Comparison of ENCODE assay signal across 8 cellular contexts in the genomic region with DNA sequence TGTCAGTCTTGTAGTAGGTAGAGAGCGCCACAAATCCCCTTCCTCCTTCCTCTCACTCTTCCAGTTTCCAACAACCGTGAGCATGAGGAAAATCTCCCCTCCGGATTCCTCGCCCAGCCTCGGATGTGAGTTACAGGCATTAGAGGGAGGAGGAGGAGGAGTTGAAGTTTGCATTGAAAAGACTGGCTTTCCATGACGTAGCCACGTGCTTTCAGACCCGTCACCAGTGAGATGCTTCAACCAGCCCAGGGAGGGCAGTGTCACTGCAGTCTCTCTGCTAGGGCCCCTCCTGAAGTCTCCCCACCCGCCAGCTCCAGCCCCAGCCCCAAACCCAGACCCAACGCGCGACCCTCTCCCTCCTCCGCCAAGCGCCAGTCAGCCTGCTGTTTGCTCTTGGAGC. TPM values are rescaled to one million over a fixed set of nuclear protein-coding genes. Genes with fewer than 3 reads are reported as not detected.
DNase-seq lines count a peak whose midpoint lies in the region; ATAC-seq and TF ChIP-seq lines count a peak whose summit lies in the region.

No MANE protein-coding gene starts in this region.

- no peak overlapping the region for H3K4me3 Mint-ChIP-seq in mesothelial cell of epicardium

- ATAC-seq in HG02970 (IDR thresholded peaks at IDR 0.05; ENCODE audit: low FRiP score, unreplicated experiment) (peak; percentile 46), GM21717 (IDR thresholded peaks at IDR 0.05; ENCODE audit: unreplicated experiment) (no peak)

- no peaks in the 10 kb centered on the region for H3K9me3 ChIP-seq in neuronal stem cell (replicated peaks in 1 of 2; ENCODE audit: control insufficient read depth in 2 of 2, insufficient read depth in 1 of 2, low read depth in 1 of 2, low read length in 2 of 2)

- no peak overlapping the region for H2BK5ac ChIP-seq in neuronal stem cell (ENCODE audit: low read length)

- no peak overlapping the region for H3K18ac ChIP-seq in neuronal stem cell (ENCODE audit: low read length)

- H3K4me2 ChIP-seq in neuronal stem cell (ENCODE audit: insufficient read depth, low read length, poor library complexity, severe bottlenecking): peak overlapping the region; percentile 98

- WGBS in neuronal stem cell (ENCODE audit: extremely low coverage in 2 of 2, insufficient read length in 2 of 2, insufficient replicate concordance in 1 of 2), 2 donors: no CpG with 5 or more reads among the region's 14 CpGs

- no peak overlapping the region for H3K14ac ChIP-seq in neuronal stem cell (ENCODE audit: low read length)

- peak overlapping the region; percentile 83 for H2AFZ ChIP-seq in neuronal stem cell (ENCODE audit: low read length)

- no peaks in the 10 kb centered on the region for H3K79me1 ChIP-seq in neuronal stem cell (ENCODE audit: low read depth, low read length)

- H4K8ac ChIP-seq in neuronal stem cell (ENCODE audit: low read depth, low read length): no peak overlapping the region

- no peak overlapping the region for H3K9ac ChIP-seq in neuronal stem cell (ENCODE audit: low read depth, low read length, poor library complexity)

- no peaks in the 10 kb centered on the region for H3K36me3 ChIP-seq in neuronal stem cell (replicated peaks in 1 of 2; ENCODE audit: control insufficient read depth in 2 of 2, insufficient read depth in 2 of 2, low read length in 2 of 2)

- no peak for TF ChIP-seq CTCF in fibroblast of the aortic adventitia (IDR thresholded peaks at IDR 0.05; ENCODE audit: insufficient read depth, low read length)
- no peak for TF ChIP-seq CTCF in mesothelial cell of epicardium (IDR thresholded peaks at IDR 0.05; ENCODE audit: unreplicated experiment)

- H3K23ac ChIP-seq in neuronal stem cell (ENCODE audit: low read depth, low read length, poor library complexity): no peak overlapping the region

- peaks cover 90% of the 10 kb centered on the region for H3K27me3 Mint-ChIP-seq in mesothelial cell of epicardium (ENCODE audit: low read depth)

- H3K27ac ChIP-seq in neuronal stem cell (replicated peaks; ENCODE audit: low read length): no peak overlapping the region

- H2BK120ac ChIP-seq in neuronal stem cell (ENCODE audit: low read depth, low read length): no peak overlapping the region

- no peak overlapping the region for H2BK12ac ChIP-seq in neuronal stem cell (ENCODE audit: low read length)

- H3K27me3 ChIP-seq in neuronal stem cell (ENCODE audit: control insufficient read depth in 3 of 3, insufficient read depth in 3 of 3, low read depth in 1 of 3, low read length in 3 of 3): peaks cover 2 to 23% (median 4%) of the 10 kb centered on the region in 3 experiments

- DNase-seq in DMS114 treated with DMSO at 0.1 percent for 48 hours (lab: John Stamatoyannopoulos, UW; ENCODE audit: unreplicated experiment): peak; percentile 3
- DNase-seq in activated T-cell treated with anti-CD3 and anti-CD28 coated beads for 1 hour (ENCODE audit: low read depth): peak; percentile 2
- DNase-seq in fibroblast of the aortic adventitia (ENCODE audit: low read depth): peak; percentile 5
- DNase-seq in neuronal stem cell (ENCODE audit: low spot score): peak; percentile 79
- DNase-seq in mesothelial cell of epicardium (ENCODE audit: low spot score in 2 of 2, unreplicated experiment in 2 of 2): no peak
- no peak for DNase-seq in central memory CD4-positive, alpha-beta T cell

- H2AK5ac ChIP-seq in neuronal stem cell (ENCODE audit: low read depth, low read length): no peak overlapping the region

- H4K91ac ChIP-seq in neuronal stem cell (ENCODE audit: low read depth, low read length, poor library complexity): no peak overlapping the region

- H3K36me3 Mint-ChIP-seq in mesothelial cell of epicardium: no peaks in the 10 kb centered on the region

- no peak overlapping the region for H3K4ac ChIP-seq in neuronal stem cell (ENCODE audit: low read length)

- H3K27ac Mint-ChIP-seq in mesothelial cell of epicardium: no peak overlapping the region

- H2BK15ac ChIP-seq in neuronal stem cell (ENCODE audit: low read length): no peak overlapping the region

- no peaks in the 10 kb centered on the region for H3K9me3 Mint-ChIP-seq in mesothelial cell of epicardium

- H3K4me1 ChIP-seq in neuronal stem cell (ENCODE audit: control insufficient read depth in 2 of 2, insufficient read depth in 1 of 2, low read depth in 1 of 2, low read length in 2 of 2): peaks cover 0 to 4% of the 10 kb centered on the region in 2 donors

- peak overlapping the region; percentile 20 for H3K4me3 ChIP-seq in fibroblast of the aortic adventitia (ENCODE audit: low read depth, low read length)
- peak overlapping the region; percentile 48 to 71 for H3K4me3 ChIP-seq in neuronal stem cell (ENCODE audit: low read length in 2 of 2)

- H3K4me1 Mint-ChIP-seq in mesothelial cell of epicardium: peaks cover 19% of the 10 kb centered on the region

RNA-seq across cellular contexts. Expression of gene FGF14, which starts 0.4 kb away (rescaled TPM):
- total RNA-seq in fibroblast of the aortic adventitia (ENCODE audit: low replicate concordance) (1.4 TPM in 1 of 2 replicates, not detected in the other), mesothelial cell of epicardium (0.02 TPM in 1 of 3 replicates, not detected in the others)
- polyA plus RNA-seq in neuronal stem cell (2013, experiment 1 of 2): 0.54 TPM
- 0.57 TPM for polyA plus RNA-seq in neuronal stem cell (2013, experiment 2 of 2)

Comparison
In these comparisons a context has a peak if more than half of its experiments do, and no peak if none do; other contexts are left out.
1. DNase-seq: peak in DMS114 treated with DMSO at 0.1 percent for 48 hours (single experiment), activated T-cell treated with anti-CD3 and anti-CD28 coated beads for 1 hour (single experiment), fibroblast of the aortic adventitia (single experiment) and neuronal stem cell (single experiment); none in mesothelial cell of epicardium (0 of 2) and central memory CD4-positive, alpha-beta T cell (single experiment).